Comparison of ENCODE assay signal across 12 cellular contexts in genomic region chr1:32798191-32798590, GRCh38. TPM values are rescaled to one million over a fixed set of nuclear protein-coding genes. Genes with fewer than 3 reads are reported as not detected.
A peak's percentile ranks its signal among the peaks of the same experiment; 100 is the strongest.
DNase-seq lines count a peak whose midpoint lies in the region; ATAC-seq and TF ChIP-seq lines count a peak whose summit lies in the region.
"Had no signal": no experiment of that assay in that cellular context is flagged by ENCODE, and none has a peak within 500 bp of the region (broad histone marks: within the 10 kb centered on the region; RNA-seq: fewer than 3 reads in every experiment).

No MANE protein-coding gene starts in this region.

- no peaks in the 10 kb centered on the region for H3K79me2 ChIP-seq in H9 (ENCODE audit: insufficient read depth, low read length)

- no peak overlapping the region for H3K9ac ChIP-seq in H9 (ENCODE audit: extremely low read depth, insufficient read length, low read length)

- no peak overlapping the region for H3K56ac ChIP-seq in H9 (ENCODE audit: insufficient read length, low read depth, low read length)

- no peak for DNase-seq in CD4-positive, alpha-beta T cell
- no peak for DNase-seq in H9
- no peak for DNase-seq in activated naive CD8-positive, alpha-beta T cell treated with anti-CD3 and anti-CD28 coated beads for 36 hours
- DNase-seq in foreskin melanocyte, result peak; percentile 45
- no peak for DNase-seq in NAMALWA (ENCODE audit: low spot score)
- DNase-seq in iPS-NIHi7 (ENCODE audit: extremely low spot score), result no peak
- no peak for DNase-seq in NCI-H1092 treated with DMSO at 0.1 percent for 48 hours (lab: John Stamatoyannopoulos, UW)
- no peak for DNase-seq in MG63
- DNase-seq: activated gamma-delta T cell treated with Interleukin-2 at 50 U/mL for 16 hours, NCI-H345, occipital lobe, RPMI8226 had no signal

- POLR2A ChIA-PET in CD4-positive, alpha-beta T cell (lab: Charles Lee), result no interaction called here

- no peaks in the 10 kb centered on the region for H3K9me3 Mint-ChIP-seq in CD4-positive, alpha-beta T cell
- H3K9me3 Mint-ChIP-seq in H9, result no peaks in the 10 kb centered on the region
- H3K9me3 Mint-ChIP-seq in activated naive CD8-positive, alpha-beta T cell treated with anti-CD3 and anti-CD28 coated beads for 36 hours, result no peaks in the 10 kb centered on the region

- no peak overlapping the region for H2BK15ac ChIP-seq in H9 (ENCODE audit: low read depth, low read length)

- H3K36me3 ChIP-seq in MG63, result peaks cover 93% of the 10 kb centered on the region

- TF ChIP-seq CTCF in CD4-positive, alpha-beta T cell (IDR thresholded peaks at IDR 0.05), result no peak
- no peak for TF ChIP-seq CTCF in H9 (conservative IDR thresholded peaks at IDR 0.05)

- no peaks in the 10 kb centered on the region for H3K27me3 ChIP-seq in CD4-positive, alpha-beta T cell (ENCODE audit: control insufficient read depth, insufficient read depth, low read length)
- no peaks in the 10 kb centered on the region for H3K27me3 ChIP-seq in H9 (ENCODE audit: insufficient read depth, low read length)
- no peaks in the 10 kb centered on the region for H3K27me3 ChIP-seq in MG63

- no peak overlapping the region for H3K4me3 Mint-ChIP-seq in CD4-positive, alpha-beta T cell
- no peak overlapping the region for H3K4me3 Mint-ChIP-seq in H9
- peak overlapping the region; percentile 30 for H3K4me3 Mint-ChIP-seq in activated naive CD8-positive, alpha-beta T cell treated with anti-CD3 and anti-CD28 coated beads for 36 hours

- H3K23me2 ChIP-seq in H9 (ENCODE audit: insufficient read length, low read depth, low read length, poor library complexity, severe bottlenecking), result no peaks in the 10 kb centered on the region

- no peak overlapping the region for H2AK5ac ChIP-seq in H9 (ENCODE audit: insufficient read length, low read length)

- no peaks in the 10 kb centered on the region for H3K4me1 ChIP-seq in H9 (ENCODE audit: insufficient read depth, low read length)

- no peak overlapping the region for H4K5ac ChIP-seq in H9 (ENCODE audit: insufficient read length, low read depth, low read length)

- peaks cover 4% of the 10 kb centered on the region for H3K79me1 ChIP-seq in H9 (ENCODE audit: insufficient read depth, low read depth, low read length, poor library complexity, severe bottlenecking)

- H3K4me2 ChIP-seq in H9 (ENCODE audit: insufficient read depth, insufficient read length, low read length), result no peak overlapping the region

- peak overlapping the region; percentile 33 for H3K27ac ChIP-seq in CD4-positive, alpha-beta T cell (ENCODE audit: low read depth, low read length)
- no peak overlapping the region for H3K27ac ChIP-seq in H9 (ENCODE audit: insufficient read length, low read depth, low read length)

- CTCF ChIA-PET in CD4-positive, alpha-beta T cell (lab: Charles Lee), result interaction anchor here (0.6 to 2.0 kb wide), 4 partner anchors 9 to 86 kb away, joined by 3 to 5 read pairs (median 4); no protein-coding TSS in a partner anchor

- H2BK5ac ChIP-seq in H9 (ENCODE audit: insufficient read length, low read length), result no peak overlapping the region

- H3K36me3 Mint-ChIP-seq in CD4-positive, alpha-beta T cell (ENCODE audit: low read depth), result peaks cover 62% of the 10 kb centered on the region
- H3K36me3 Mint-ChIP-seq in H9 (ENCODE audit: insufficient read depth in 1 of 3, low read depth in 3 of 3), result peaks cover 51 to 83% (median 66%) of the 10 kb centered on the region in 3 experiments; a peak in 6 of 7 replicates
- peaks cover 64% of the 10 kb centered on the region for H3K36me3 Mint-ChIP-seq in activated naive CD8-positive, alpha-beta T cell treated with anti-CD3 and anti-CD28 coated beads for 36 hours

- intact Hi-C loops in CD4-positive, alpha-beta T cell (cut with DNase I, micrococcal nuclease), result loop anchor here in 1 of 2 experiments (2.0 kb wide), 1 partner anchor 19 kb away; the partner anchor contains the start of genes S100PBP and YARS1

- H2BK120ac ChIP-seq in H9 (ENCODE audit: low read depth, low read length, poor library complexity, severe bottlenecking), result no peak overlapping the region

- H3K18ac ChIP-seq in H9 (ENCODE audit: insufficient read length, low read depth, low read length), result no peak overlapping the region

- ATAC-seq in CD4-positive, alpha-beta T cell (ENCODE audit: poor library complexity), result no peak

- no peak overlapping the region for H2AFZ ChIP-seq in H9 (ENCODE audit: low read length)

- no peak overlapping the region for H4K91ac ChIP-seq in H9 (ENCODE audit: insufficient read length, low read depth, low read length)

- H3K9me3 ChIP-seq in CD4-positive, alpha-beta T cell (ENCODE audit: control insufficient read depth, low read length), result no peaks in the 10 kb centered on the region
- H3K9me3 ChIP-seq in H9 (ENCODE audit: control insufficient read depth, low read depth, low read length) (no peaks in the 10 kb centered on the region), MG63 (peaks cover 6% of the 10 kb centered on the region; the same call in 1 of the 2 replicates)

- no peak overlapping the region for H2BK20ac ChIP-seq in H9 (ENCODE audit: low read depth, low read length, poor library complexity, severe bottlenecking)

- H3K4me3 ChIP-seq in MG63, result no peak overlapping the region

- no CpG with 5 or more reads among the region's 4 CpGs for WGBS in H9 (ENCODE audit: extremely low coverage, insufficient read length, low lambda C conversion rate)

- no peak overlapping the region for H3T11ph ChIP-seq in H9 (ENCODE audit: low read length)

- H4K8ac ChIP-seq in H9 (replicated peaks; ENCODE audit: insufficient read length, low read depth, low read length), result no peak overlapping the region

- no peaks in the 10 kb centered on the region for H3K27me3 Mint-ChIP-seq in CD4-positive, alpha-beta T cell
- no peaks in the 10 kb centered on the region for H3K27me3 Mint-ChIP-seq in H9 (ENCODE audit: low read depth)
- no peaks in the 10 kb centered on the region for H3K27me3 Mint-ChIP-seq in activated naive CD8-positive, alpha-beta T cell treated with anti-CD3 and anti-CD28 coated beads for 36 hours

- no peak overlapping the region for H2BK12ac ChIP-seq in H9 (ENCODE audit: insufficient read length, low read depth, low read length)

- H4K20me1 ChIP-seq in H9 (ENCODE audit: control insufficient read depth, insufficient read depth, insufficient read length), result no peaks in the 10 kb centered on the region

- no peak overlapping the region for H3K23ac ChIP-seq in H9 (ENCODE audit: insufficient read length, low read depth, low read length)

- no peak overlapping the region for H3K14ac ChIP-seq in H9 (ENCODE audit: insufficient read depth, low read length)

- H3K4me1 Mint-ChIP-seq in CD4-positive, alpha-beta T cell (ENCODE audit: low read depth), result peaks cover 45% of the 10 kb centered on the region
- no peaks in the 10 kb centered on the region for H3K4me1 Mint-ChIP-seq in H9
- H3K4me1 Mint-ChIP-seq in activated naive CD8-positive, alpha-beta T cell treated with anti-CD3 and anti-CD28 coated beads for 36 hours, result peaks cover 60% of the 10 kb centered on the region

- no peak overlapping the region for H3K4ac ChIP-seq in H9 (ENCODE audit: low read depth, low read length)

- peak overlapping the region; percentile 80 for H3K27ac Mint-ChIP-seq in CD4-positive, alpha-beta T cell
- peak overlapping the region in 2 of 3 experiments; percentile 75 to 89; a peak in 3 of 7 replicates for H3K27ac Mint-ChIP-seq in H9
- peak overlapping the region; percentile 94 for H3K27ac Mint-ChIP-seq in activated naive CD8-positive, alpha-beta T cell treated with anti-CD3 and anti-CD28 coated beads for 36 hours

RNA-seq across cellular contexts. Expression of gene YARS1, which starts 19.0 kb away (rescaled TPM):
- total RNA-seq in CD4-positive, alpha-beta T cell, result 10 to 100 TPM; 67.6 to 73.2 TPM
- total RNA-seq in H9 (2021), result 185 and 194 TPM in 2 replicates
- total RNA-seq in activated naive CD8-positive, alpha-beta T cell treated with anti-CD3 and anti-CD28 coated beads for 36 hours, result 100 to 1,000 TPM; 250 to 267 TPM
- total RNA-seq in MG63 (2014; rRNA removed; shearing (Covaris generic); ENCODE audit: low replicate concordance), result 95.0 and 160 TPM in 2 replicates

RNA-seq across cellular contexts. Expression of gene S100PBP, which starts 19.3 kb away (rescaled TPM):
- 10 to 100 TPM; 18.8 to 21.6 TPM for total RNA-seq in CD4-positive, alpha-beta T cell
- 50.1 and 51.4 TPM in 2 replicates for total RNA-seq in H9 (2021)
- total RNA-seq in activated naive CD8-positive, alpha-beta T cell treated with anti-CD3 and anti-CD28 coated beads for 36 hours, result 10 to 100 TPM; 24.6 to 28.5 TPM
- 28.5 and 38.5 TPM in 2 replicates for total RNA-seq in MG63 (2014; rRNA removed; shearing (Covaris generic); ENCODE audit: low replicate concordance)
